Comparison of ENCODE assay signal across 9 cellular contexts in the genomic region with DNA sequence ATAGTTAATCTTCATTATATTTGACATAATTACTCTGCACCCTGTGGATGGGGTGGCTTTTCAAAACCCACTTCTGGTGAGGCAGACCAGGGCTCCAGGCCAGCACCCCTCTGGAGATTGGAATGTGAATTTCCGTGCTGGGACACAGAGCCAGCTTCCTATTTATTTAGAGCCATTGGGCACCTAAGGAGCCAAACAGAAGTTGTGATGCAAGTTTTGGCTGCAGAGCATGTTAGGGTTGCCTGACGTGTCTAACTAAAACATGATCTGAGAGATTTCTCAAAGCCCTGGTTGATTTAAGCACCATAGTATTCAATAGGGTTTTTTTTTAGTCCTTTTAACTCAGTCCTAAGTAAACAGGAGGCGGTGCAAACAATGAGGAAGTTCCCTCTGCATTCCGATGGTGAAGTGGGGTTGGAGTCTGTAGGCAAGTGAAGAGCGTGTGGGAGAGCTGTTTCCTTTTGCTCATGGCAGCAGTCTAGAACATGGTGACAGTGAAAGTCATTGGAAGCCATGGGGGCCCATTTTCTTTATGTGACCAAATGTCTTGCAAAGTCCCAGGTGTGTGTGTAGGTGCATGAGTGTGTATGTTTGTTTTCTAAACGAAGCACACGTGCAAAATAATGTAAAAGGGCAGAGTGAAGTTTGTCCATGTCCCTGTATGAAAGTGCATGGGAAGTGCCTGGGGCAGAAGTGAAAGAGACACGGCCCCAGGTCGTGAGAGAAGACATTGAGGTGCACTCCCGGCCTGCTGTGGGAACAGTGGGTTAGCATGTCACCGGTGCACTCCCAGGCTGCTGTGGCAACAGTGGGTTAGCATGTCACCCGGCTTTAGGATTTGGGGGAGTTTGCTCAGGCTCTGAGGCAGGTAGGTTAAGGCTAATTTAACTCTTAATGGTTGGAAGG.
DNase-seq lines count a peak whose midpoint lies in the region; ATAC-seq, FAIRE-seq and TF ChIP-seq lines count a peak whose summit lies in the region.
"Had no signal": no experiment of that assay in that cellular context is flagged by ENCODE, and none has a peak within 500 bp of the region (broad histone marks: within the 10 kb centered on the region; RNA-seq: fewer than 3 reads in every experiment).

No MANE protein-coding gene starts in this region.

- peak overlapping the region; percentile 72 for H3K4me3 Mint-ChIP-seq in activated naive CD4-positive, alpha-beta T cell treated with anti-CD3 and anti-CD28 coated beads, Interleukin-2, amount 10 ng/mL, durations not matched to agents 7 days and 5 days

- peak overlapping the region; percentile 29 for H3K4me2 ChIP-seq in BLaER1
- H3K4me2 ChIP-seq in skeletal muscle satellite cell (ENCODE audit: low read length) = peak overlapping the region; percentile 57

- H3K9ac ChIP-seq in BLaER1 (no peak overlapping the region), skeletal muscle satellite cell (ENCODE audit: low read depth, low read length) (no peak overlapping the region)

- intact Hi-C loops in left ventricle myocardium inferior (cut with micrococcal nuclease) = no loop called here

- 0 out of 2 replicates have a peak, but pooled peaks cover 5% of the 10 kb centered on the region for H3K36me3 ChIP-seq in BLaER1
- H3K36me3 ChIP-seq in MG63 = no peaks in the 10 kb centered on the region
- no peaks in the 10 kb centered on the region for H3K36me3 ChIP-seq in left ventricle myocardium inferior
- H3K36me3 ChIP-seq in skeletal muscle satellite cell (ENCODE audit: insufficient read depth, low read length) = no peaks in the 10 kb centered on the region

- H3K27ac Mint-ChIP-seq in activated naive CD4-positive, alpha-beta T cell treated with anti-CD3 and anti-CD28 coated beads, Interleukin-2, amount 10 ng/mL, durations not matched to agents 7 days and 5 days = peak overlapping the region; percentile 86

- ATAC-seq in GM21390 (IDR thresholded peaks at IDR 0.05; ENCODE audit: unreplicated experiment) = peak; percentile 50

- H3K27ac ChIP-seq in BLaER1 (no peak overlapping the region), left ventricle myocardium inferior (replicated peaks) (peak overlapping the region; percentile 66)

- CTCF ChIA-PET in activated naive CD4-positive, alpha-beta T cell treated with anti-CD3 and anti-CD28 coated beads, Interleukin-2, amount 10 ng/mL, durations not matched to agents 7 days and 5 days (lab: Charles Lee) = interaction anchor here (1.4 kb wide), 1 partner anchor 17 kb away, joined by 5 read pairs; no protein-coding TSS in a partner anchor

- H3K27me3 Mint-ChIP-seq in activated naive CD4-positive, alpha-beta T cell treated with anti-CD3 and anti-CD28 coated beads, Interleukin-2, amount 10 ng/mL, durations not matched to agents 7 days and 5 days = no peaks in the 10 kb centered on the region

- no peak for TF ChIP-seq POLR2A in GM12892 (IDR thresholded peaks at IDR 0.05; ENCODE audit: low read depth, low read length)

- TF ChIP-seq CTCF in left ventricle myocardium inferior (IDR thresholded peaks at IDR 0.05; ENCODE audit: borderline replicate concordance) = no peak

- H3K36me3 Mint-ChIP-seq in activated naive CD4-positive, alpha-beta T cell treated with anti-CD3 and anti-CD28 coated beads, Interleukin-2, amount 10 ng/mL, durations not matched to agents 7 days and 5 days = peaks cover 56% of the 10 kb centered on the region

- FAIRE-seq in GM12892 (lab: Jason Lieb, UNC) = no peak
- FAIRE-seq: islet of Langerhans had no signal

- DNase-seq in MG63 = peak; percentile 88
- DNase-seq in activated naive CD4-positive, alpha-beta T cell treated with anti-CD3 and anti-CD28 coated beads, Interleukin-2, amount 10 ng/mL, durations not matched to agents 7 days and 5 days = peak; percentile 69
- DNase-seq in left ventricle myocardium inferior = peak; percentile 25
- DNase-seq in GM12892 (ENCODE audit: insufficient read length) = no peak
- DNase-seq in NCI-H187 treated with DMSO at 0.1 percent for 48 hours (lab: John Stamatoyannopoulos, UW) = no peak

- H3K4me1 Mint-ChIP-seq in activated naive CD4-positive, alpha-beta T cell treated with anti-CD3 and anti-CD28 coated beads, Interleukin-2, amount 10 ng/mL, durations not matched to agents 7 days and 5 days = peaks cover 92% of the 10 kb centered on the region

- peaks cover 35% of the 10 kb centered on the region; the same call in 1 of the 2 replicates for H4K20me1 ChIP-seq in BLaER1

- H3K4me1 ChIP-seq in BLaER1 = peaks cover 31% of the 10 kb centered on the region
- peaks cover 56% of the 10 kb centered on the region for H3K4me1 ChIP-seq in left ventricle myocardium inferior
- H3K4me1 ChIP-seq in skeletal muscle satellite cell (ENCODE audit: control insufficient read depth, insufficient read depth, low read length) = peaks cover 14% of the 10 kb centered on the region

- no peaks in the 10 kb centered on the region for H3K9me3 Mint-ChIP-seq in activated naive CD4-positive, alpha-beta T cell treated with anti-CD3 and anti-CD28 coated beads, Interleukin-2, amount 10 ng/mL, durations not matched to agents 7 days and 5 days

- H3K4me3 ChIP-seq in BLaER1 = no peak overlapping the region
- 0 out of 2 replicates have a peak overlapping the region, but pooled peaks have one; percentile 5 for H3K4me3 ChIP-seq in MG63
- H3K4me3 ChIP-seq in left ventricle myocardium inferior = peak overlapping the region; percentile 24
- peak overlapping the region; percentile 28 for H3K4me3 ChIP-seq in skeletal muscle satellite cell (ENCODE audit: low read length)

- H3K9me3 ChIP-seq in BLaER1 (no peaks in the 10 kb centered on the region), MG63 (no peaks in the 10 kb centered on the region), left ventricle myocardium inferior (replicated peaks) (no peaks in the 10 kb centered on the region), skeletal muscle satellite cell (replicated peaks; ENCODE audit: low read length) (no peaks in the 10 kb centered on the region)

- H3K27me3 ChIP-seq in BLaER1 (no peaks in the 10 kb centered on the region), MG63 (no peaks in the 10 kb centered on the region), left ventricle myocardium inferior (ENCODE audit: low read depth) (no peaks in the 10 kb centered on the region), skeletal muscle satellite cell (ENCODE audit: control insufficient read depth, insufficient read depth, low read length) (peaks cover 4% of the 10 kb centered on the region)

Comparison
In these comparisons a context has a peak if more than half of its experiments do, and no peak if none do; other contexts are left out.
1. DNase-seq: peak in MG63 (single experiment), activated naive CD4-positive, alpha-beta T cell treated with anti-CD3 and anti-CD28 coated beads, Interleukin-2, amount 10 ng/mL, durations not matched to agents 7 days and 5 days (single experiment) and left ventricle myocardium inferior (single experiment); none in GM12892 (single experiment) and NCI-H187 treated with DMSO at 0.1 percent for 48 hours (single experiment).